Comparison of ENCODE assay signal across 2 cellular contexts in genomic region chr20:32634041-32634805, GRCh38.
TF ChIP-seq lines count a peak whose summit lies in the region.

No MANE protein-coding gene starts in this region.

TF ChIP-seq in GM23338, 12 proteins besides CTCF, POLR2A, EP300 and RAD21 (continued from another document):
- TF ChIP-seq REST (IDR thresholded peaks at IDR 0.05; ENCODE audit: unreplicated experiment) (no peak), CREB1 (CRISPR knock-in tag; IDR thresholded peaks at IDR 0.05; ENCODE audit: low read depth) (no peak)

TF ChIP-seq in SK-N-SH, 30 proteins besides CTCF, POLR2A, EP300 and RAD21 (continued from another document):
- no peak for TF ChIP-seq IRF3 (IDR thresholded peaks at IDR 0.05; ENCODE audit: low read depth, low read length)
- no peak for TF ChIP-seq ZBTB33 (IDR thresholded peaks at IDR 0.05; ENCODE audit: borderline replicate concordance, low read depth)
- no peak for TF ChIP-seq YY1 (IDR thresholded peaks at IDR 0.05; ENCODE audit: low read depth)
- TF ChIP-seq FOXM1 (IDR thresholded peaks at IDR 0.05; ENCODE audit: low read depth): no peak
- no peak for TF ChIP-seq NFIC (IDR thresholded peaks at IDR 0.05; ENCODE audit: borderline replicate concordance)
- TF ChIP-seq MEF2A (IDR thresholded peaks at IDR 0.05; ENCODE audit: borderline replicate concordance, low read depth): no peak
- no peak for TF ChIP-seq MAX (IDR thresholded peaks at IDR 0.05; ENCODE audit: low read depth)
